1 cellular context compared by ENCODE assay signal in genomic region chr16:53809088-53809951, GRCh38.
TF ChIP-seq lines count a peak whose summit lies in the region.

No MANE protein-coding gene starts in this region.

TF ChIP-seq in WTC11, 78 proteins besides CTCF, POLR2A, EP300 and RAD21 (continued from another document):
- TF ChIP-seq, protein P1, sequence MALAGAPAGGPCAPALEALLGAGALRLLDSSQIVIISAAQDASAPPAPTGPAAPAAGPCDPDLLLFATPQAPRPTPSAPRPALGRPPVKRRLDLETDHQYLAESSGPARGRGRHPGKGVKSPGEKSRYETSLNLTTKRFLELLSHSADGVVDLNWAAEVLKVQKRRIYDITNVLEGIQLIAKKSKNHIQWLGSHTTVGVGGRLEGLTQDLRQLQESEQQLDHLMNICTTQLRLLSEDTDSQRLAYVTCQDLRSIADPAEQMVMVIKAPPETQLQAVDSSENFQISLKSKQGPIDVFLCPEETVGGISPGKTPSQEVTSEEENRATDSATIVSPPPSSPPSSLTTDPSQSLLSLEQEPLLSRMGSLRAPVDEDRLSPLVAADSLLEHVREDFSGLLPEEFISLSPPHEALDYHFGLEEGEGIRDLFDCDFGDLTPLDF (CRISPR knock-in tag; IDR thresholded peaks at IDR 0.05): no peak
- TF ChIP-seq, protein P2, sequence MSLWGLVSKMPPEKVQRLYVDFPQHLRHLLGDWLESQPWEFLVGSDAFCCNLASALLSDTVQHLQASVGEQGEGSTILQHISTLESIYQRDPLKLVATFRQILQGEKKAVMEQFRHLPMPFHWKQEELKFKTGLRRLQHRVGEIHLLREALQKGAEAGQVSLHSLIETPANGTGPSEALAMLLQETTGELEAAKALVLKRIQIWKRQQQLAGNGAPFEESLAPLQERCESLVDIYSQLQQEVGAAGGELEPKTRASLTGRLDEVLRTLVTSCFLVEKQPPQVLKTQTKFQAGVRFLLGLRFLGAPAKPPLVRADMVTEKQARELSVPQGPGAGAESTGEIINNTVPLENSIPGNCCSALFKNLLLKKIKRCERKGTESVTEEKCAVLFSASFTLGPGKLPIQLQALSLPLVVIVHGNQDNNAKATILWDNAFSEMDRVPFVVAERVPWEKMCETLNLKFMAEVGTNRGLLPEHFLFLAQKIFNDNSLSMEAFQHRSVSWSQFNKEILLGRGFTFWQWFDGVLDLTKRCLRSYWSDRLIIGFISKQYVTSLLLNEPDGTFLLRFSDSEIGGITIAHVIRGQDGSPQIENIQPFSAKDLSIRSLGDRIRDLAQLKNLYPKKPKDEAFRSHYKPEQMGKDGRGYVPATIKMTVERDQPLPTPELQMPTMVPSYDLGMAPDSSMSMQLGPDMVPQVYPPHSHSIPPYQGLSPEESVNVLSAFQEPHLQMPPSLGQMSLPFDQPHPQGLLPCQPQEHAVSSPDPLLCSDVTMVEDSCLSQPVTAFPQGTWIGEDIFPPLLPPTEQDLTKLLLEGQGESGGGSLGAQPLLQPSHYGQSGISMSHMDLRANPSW (CRISPR knock-in tag; conservative IDR thresholded peaks at IDR 0.05; ENCODE audit: low read depth): no peak
- TF ChIP-seq ZNF219 (CRISPR knock-in tag; IDR thresholded peaks at IDR 0.05; ENCODE audit: borderline replicate concordance): no peak
- no peak for TF ChIP-seq SMAD4 (CRISPR knock-in tag; IDR thresholded peaks at IDR 0.05)
- TF ChIP-seq PRDM15 (CRISPR knock-in tag; IDR thresholded peaks at IDR 0.05): no peak
- no peak for TF ChIP-seq NR1H2 (CRISPR knock-in tag; IDR thresholded peaks at IDR 0.05)
- TF ChIP-seq ATF1 (CRISPR knock-in tag; IDR thresholded peaks at IDR 0.05): no peak
- TF ChIP-seq TEAD4 (CRISPR knock-in tag; IDR thresholded peaks at IDR 0.05): no peak
- TF ChIP-seq NFATC4 (CRISPR knock-in tag; IDR thresholded peaks at IDR 0.05): no peak
- TF ChIP-seq, protein P3, sequence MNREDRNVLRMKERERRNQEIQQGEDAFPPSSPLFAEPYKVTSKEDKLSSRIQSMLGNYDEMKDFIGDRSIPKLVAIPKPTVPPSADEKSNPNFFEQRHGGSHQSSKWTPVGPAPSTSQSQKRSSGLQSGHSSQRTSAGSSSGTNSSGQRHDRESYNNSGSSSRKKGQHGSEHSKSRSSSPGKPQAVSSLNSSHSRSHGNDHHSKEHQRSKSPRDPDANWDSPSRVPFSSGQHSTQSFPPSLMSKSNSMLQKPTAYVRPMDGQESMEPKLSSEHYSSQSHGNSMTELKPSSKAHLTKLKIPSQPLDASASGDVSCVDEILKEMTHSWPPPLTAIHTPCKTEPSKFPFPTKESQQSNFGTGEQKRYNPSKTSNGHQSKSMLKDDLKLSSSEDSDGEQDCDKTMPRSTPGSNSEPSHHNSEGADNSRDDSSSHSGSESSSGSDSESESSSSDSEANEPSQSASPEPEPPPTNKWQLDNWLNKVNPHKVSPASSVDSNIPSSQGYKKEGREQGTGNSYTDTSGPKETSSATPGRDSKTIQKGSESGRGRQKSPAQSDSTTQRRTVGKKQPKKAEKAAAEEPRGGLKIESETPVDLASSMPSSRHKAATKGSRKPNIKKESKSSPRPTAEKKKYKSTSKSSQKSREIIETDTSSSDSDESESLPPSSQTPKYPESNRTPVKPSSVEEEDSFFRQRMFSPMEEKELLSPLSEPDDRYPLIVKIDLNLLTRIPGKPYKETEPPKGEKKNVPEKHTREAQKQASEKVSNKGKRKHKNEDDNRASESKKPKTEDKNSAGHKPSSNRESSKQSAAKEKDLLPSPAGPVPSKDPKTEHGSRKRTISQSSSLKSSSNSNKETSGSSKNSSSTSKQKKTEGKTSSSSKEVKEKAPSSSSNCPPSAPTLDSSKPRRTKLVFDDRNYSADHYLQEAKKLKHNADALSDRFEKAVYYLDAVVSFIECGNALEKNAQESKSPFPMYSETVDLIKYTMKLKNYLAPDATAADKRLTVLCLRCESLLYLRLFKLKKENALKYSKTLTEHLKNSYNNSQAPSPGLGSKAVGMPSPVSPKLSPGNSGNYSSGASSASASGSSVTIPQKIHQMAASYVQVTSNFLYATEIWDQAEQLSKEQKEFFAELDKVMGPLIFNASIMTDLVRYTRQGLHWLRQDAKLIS (CRISPR knock-in tag; IDR thresholded peaks at IDR 0.05; ENCODE audit: borderline replicate concordance): no peak
- TF ChIP-seq CBFB (CRISPR knock-in tag; IDR thresholded peaks at IDR 0.05; ENCODE audit: low read depth): no peak
- no peak for TF ChIP-seq SMAD3 (CRISPR knock-in tag; IDR thresholded peaks at IDR 0.05; ENCODE audit: borderline replicate concordance)
- TF ChIP-seq TCF7 (CRISPR knock-in tag; IDR thresholded peaks at IDR 0.05; ENCODE audit: low read depth): no peak
- TF ChIP-seq, protein P4, sequence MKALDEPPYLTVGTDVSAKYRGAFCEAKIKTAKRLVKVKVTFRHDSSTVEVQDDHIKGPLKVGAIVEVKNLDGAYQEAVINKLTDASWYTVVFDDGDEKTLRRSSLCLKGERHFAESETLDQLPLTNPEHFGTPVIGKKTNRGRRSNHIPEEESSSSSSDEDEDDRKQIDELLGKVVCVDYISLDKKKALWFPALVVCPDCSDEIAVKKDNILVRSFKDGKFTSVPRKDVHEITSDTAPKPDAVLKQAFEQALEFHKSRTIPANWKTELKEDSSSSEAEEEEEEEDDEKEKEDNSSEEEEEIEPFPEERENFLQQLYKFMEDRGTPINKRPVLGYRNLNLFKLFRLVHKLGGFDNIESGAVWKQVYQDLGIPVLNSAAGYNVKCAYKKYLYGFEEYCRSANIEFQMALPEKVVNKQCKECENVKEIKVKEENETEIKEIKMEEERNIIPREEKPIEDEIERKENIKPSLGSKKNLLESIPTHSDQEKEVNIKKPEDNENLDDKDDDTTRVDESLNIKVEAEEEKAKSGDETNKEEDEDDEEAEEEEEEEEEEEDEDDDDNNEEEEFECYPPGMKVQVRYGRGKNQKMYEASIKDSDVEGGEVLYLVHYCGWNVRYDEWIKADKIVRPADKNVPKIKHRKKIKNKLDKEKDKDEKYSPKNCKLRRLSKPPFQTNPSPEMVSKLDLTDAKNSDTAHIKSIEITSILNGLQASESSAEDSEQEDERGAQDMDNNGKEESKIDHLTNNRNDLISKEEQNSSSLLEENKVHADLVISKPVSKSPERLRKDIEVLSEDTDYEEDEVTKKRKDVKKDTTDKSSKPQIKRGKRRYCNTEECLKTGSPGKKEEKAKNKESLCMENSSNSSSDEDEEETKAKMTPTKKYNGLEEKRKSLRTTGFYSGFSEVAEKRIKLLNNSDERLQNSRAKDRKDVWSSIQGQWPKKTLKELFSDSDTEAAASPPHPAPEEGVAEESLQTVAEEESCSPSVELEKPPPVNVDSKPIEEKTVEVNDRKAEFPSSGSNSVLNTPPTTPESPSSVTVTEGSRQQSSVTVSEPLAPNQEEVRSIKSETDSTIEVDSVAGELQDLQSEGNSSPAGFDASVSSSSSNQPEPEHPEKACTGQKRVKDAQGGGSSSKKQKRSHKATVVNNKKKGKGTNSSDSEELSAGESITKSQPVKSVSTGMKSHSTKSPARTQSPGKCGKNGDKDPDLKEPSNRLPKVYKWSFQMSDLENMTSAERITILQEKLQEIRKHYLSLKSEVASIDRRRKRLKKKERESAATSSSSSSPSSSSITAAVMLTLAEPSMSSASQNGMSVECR (CRISPR knock-in tag; IDR thresholded peaks at IDR 0.05; ENCODE audit: borderline replicate concordance): no peak
- TF ChIP-seq, protein P5, sequence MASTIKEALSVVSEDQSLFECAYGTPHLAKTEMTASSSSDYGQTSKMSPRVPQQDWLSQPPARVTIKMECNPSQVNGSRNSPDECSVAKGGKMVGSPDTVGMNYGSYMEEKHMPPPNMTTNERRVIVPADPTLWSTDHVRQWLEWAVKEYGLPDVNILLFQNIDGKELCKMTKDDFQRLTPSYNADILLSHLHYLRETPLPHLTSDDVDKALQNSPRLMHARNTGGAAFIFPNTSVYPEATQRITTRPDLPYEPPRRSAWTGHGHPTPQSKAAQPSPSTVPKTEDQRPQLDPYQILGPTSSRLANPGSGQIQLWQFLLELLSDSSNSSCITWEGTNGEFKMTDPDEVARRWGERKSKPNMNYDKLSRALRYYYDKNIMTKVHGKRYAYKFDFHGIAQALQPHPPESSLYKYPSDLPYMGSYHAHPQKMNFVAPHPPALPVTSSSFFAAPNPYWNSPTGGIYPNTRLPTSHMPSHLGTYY (CRISPR knock-in tag; IDR thresholded peaks at IDR 0.05): no peak
- TF ChIP-seq, protein P6, sequence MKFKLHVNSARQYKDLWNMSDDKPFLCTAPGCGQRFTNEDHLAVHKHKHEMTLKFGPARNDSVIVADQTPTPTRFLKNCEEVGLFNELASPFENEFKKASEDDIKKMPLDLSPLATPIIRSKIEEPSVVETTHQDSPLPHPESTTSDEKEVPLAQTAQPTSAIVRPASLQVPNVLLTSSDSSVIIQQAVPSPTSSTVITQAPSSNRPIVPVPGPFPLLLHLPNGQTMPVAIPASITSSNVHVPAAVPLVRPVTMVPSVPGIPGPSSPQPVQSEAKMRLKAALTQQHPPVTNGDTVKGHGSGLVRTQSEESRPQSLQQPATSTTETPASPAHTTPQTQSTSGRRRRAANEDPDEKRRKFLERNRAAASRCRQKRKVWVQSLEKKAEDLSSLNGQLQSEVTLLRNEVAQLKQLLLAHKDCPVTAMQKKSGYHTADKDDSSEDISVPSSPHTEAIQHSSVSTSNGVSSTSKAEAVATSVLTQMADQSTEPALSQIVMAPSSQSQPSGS (CRISPR knock-in tag; IDR thresholded peaks at IDR 0.05; ENCODE audit: borderline replicate concordance, low read depth): no peak
